In genomic region chr11:612201-612960, GRCh38 we compare ENCODE assay signal across 1 cellular context.
TF ChIP-seq lines count a peak whose summit lies in the region.

No MANE protein-coding gene starts in this region.

TF ChIP-seq in HepG2, 621 proteins besides CTCF, POLR2A, EP300 and RAD21 (continued from another document):
- no peak for TF ChIP-seq ZBTB40 (IDR thresholded peaks at IDR 0.05)
- TF ChIP-seq ZBTB40 (CRISPR knock-in tag; IDR thresholded peaks at IDR 0.05) = no peak
- TF ChIP-seq ETV6 (CRISPR knock-in tag; conservative IDR thresholded peaks at IDR 0.05) = no peak
- TF ChIP-seq RCOR2 (CRISPR knock-in tag; IDR thresholded peaks at IDR 0.05) = no peak
- TF ChIP-seq ZNF670 (CRISPR knock-in tag; IDR thresholded peaks at IDR 0.05; ENCODE audit: borderline replicate concordance) = no peak
- no peak for TF ChIP-seq CEBPG (CRISPR knock-in tag; IDR thresholded peaks at IDR 0.05)
- TF ChIP-seq ZNF644 (CRISPR knock-in tag; IDR thresholded peaks at IDR 0.05; ENCODE audit: low read depth) = no peak
- TF ChIP-seq KLF13 (CRISPR knock-in tag; IDR thresholded peaks at IDR 0.05) = no peak
- TF ChIP-seq SNAPC5 (CRISPR knock-in tag; IDR thresholded peaks at IDR 0.05; ENCODE audit: borderline replicate concordance) = no peak
- no peak for TF ChIP-seq ZNF672 (CRISPR knock-in tag; IDR thresholded peaks at IDR 0.05)
- no peak for TF ChIP-seq IKZF1 (IDR thresholded peaks at IDR 0.05)
- TF ChIP-seq ZNF605 (CRISPR knock-in tag; IDR thresholded peaks at IDR 0.05) = no peak
- TF ChIP-seq ZNF446 (CRISPR knock-in tag; IDR thresholded peaks at IDR 0.05) = no peak
- no peak for TF ChIP-seq UBTF (CRISPR knock-in tag; IDR thresholded peaks at IDR 0.05)
- 0 out of 2 replicates have a peak, but pooled peaks have one; percentile 54 for TF ChIP-seq AKAP8 (CRISPR knock-in tag; IDR thresholded peaks at IDR 0.05)
- no peak for TF ChIP-seq DBP (CRISPR knock-in tag; IDR thresholded peaks at IDR 0.05; ENCODE audit: not compliant biosample characterization)
- TF ChIP-seq KAT8 (CRISPR knock-in tag; IDR thresholded peaks at IDR 0.05) = no peak
- no peak for TF ChIP-seq KLF6 (CRISPR knock-in tag; IDR thresholded peaks at IDR 0.05)
- TF ChIP-seq FIP1L1 (IDR thresholded peaks at IDR 0.05; ENCODE audit: borderline replicate concordance, insufficient read depth, low read depth, low read length) = no peak
